1 cellular context compared by ENCODE assay signal in genomic region chr11:65883786-65884715, GRCh38.
TF ChIP-seq lines count a peak whose summit lies in the region.

No MANE protein-coding gene starts in this region.

TF ChIP-seq in GM12891, 5 proteins besides CTCF, POLR2A, EP300 and RAD21:
- TF ChIP-seq SPI1 (IDR thresholded peaks at IDR 0.05; ENCODE audit: low read depth, low read length) (no peak), POU2F2 (IDR thresholded peaks at IDR 0.05; ENCODE audit: low read depth, low read length) (no peak), POLR2AphosphoS5 (IDR thresholded peaks at IDR 0.05; ENCODE audit: low read depth, low read length) (no peak)
